ENCODE assay signal across 10 cellular contexts in the genomic region with DNA sequence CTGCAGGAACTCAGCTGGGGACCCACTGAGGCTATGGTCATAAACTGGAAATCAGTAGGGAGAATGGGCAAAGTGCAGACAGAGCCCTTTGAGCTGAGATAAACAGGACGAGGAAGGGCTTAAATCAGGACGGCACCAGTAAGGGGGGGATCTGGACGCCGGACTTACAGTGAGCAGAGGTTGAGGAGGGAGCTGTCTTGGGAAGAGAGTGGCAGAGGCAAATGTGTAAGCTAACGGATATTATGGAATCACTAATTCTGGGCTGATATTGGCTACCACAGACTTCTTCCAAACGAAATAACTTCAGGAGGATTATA.
DNase-seq lines count a peak whose midpoint lies in the region; ATAC-seq and TF ChIP-seq lines count a peak whose summit lies in the region.
"Had no signal": no experiment of that assay in that cellular context is flagged by ENCODE, and none has a peak within 500 bp of the region (broad histone marks: within the 10 kb centered on the region; RNA-seq: fewer than 3 reads in every experiment).

No MANE protein-coding gene starts in this region.

- H3K36me3 ChIP-seq in adipocyte (ENCODE audit: control insufficient read depth, insufficient read depth, low read length, severe bottlenecking) (no peaks in the 10 kb centered on the region), mucosa of rectum (ENCODE audit: control insufficient read depth in 2 of 2, insufficient read depth in 2 of 2, low read length in 2 of 2) (no peaks in the 10 kb centered on the region), tibial artery (no peaks in the 10 kb centered on the region)

- DNase-seq in adipocyte (ENCODE audit: low read depth): peak; percentile 27
- peak in 1 of 2 donors; percentile 42 for DNase-seq in foreskin fibroblast
- no peak for DNase-seq in tibial artery
- DNase-seq in stimulated activated CD4-positive, alpha-beta T cell treated with anti-CD3 and anti-CD28 coated beads, Interleukin-4, amount 100 ng/mL, for 4 hours: no peak
- no peak for DNase-seq in GOT3 (lab: John Stamatoyannopoulos, UW)
- DNase-seq: activated T-cell treated with anti-CD3 and anti-CD28 coated beads, Interleukin-2, amount 50 U/mL, for 48 hours had no signal

- H3K9me3 ChIP-seq in adipocyte (ENCODE audit: control insufficient read depth, low read length): peaks cover 4% of the 10 kb centered on the region
- no peaks in the 10 kb centered on the region for H3K9me3 ChIP-seq in mucosa of rectum (ENCODE audit: control insufficient read depth in 2 of 2, low read length in 2 of 2)
- no peaks in the 10 kb centered on the region for H3K9me3 ChIP-seq in tibial artery

- H3K4me3 ChIP-seq in adipocyte (ENCODE audit: low read length) (peak overlapping the region; percentile 90), foreskin fibroblast (ENCODE audit: low read depth in 1 of 2, low read length in 2 of 2) (peak overlapping the region; percentile 65 to 79), mucosa of rectum (ENCODE audit: low read length in 2 of 2) (peak overlapping the region; percentile 64 to 91), tibial artery (peak overlapping the region; percentile 65 to 67)
- H3K4me3 ChIP-seq: SK-N-MC had no signal

- H3K27ac ChIP-seq in mucosa of rectum (ENCODE audit: low read depth in 2 of 2, low read length in 2 of 2): peak overlapping the region; percentile 69 to 79
- H3K27ac ChIP-seq in tibial artery: peak overlapping the region; percentile 68 to 76
- H3K27ac ChIP-seq: SK-N-MC had no signal

- ATAC-seq in HG02938 (IDR thresholded peaks at IDR 0.05; ENCODE audit: unreplicated experiment) (no peak), HG03039 (IDR thresholded peaks at IDR 0.05; ENCODE audit: unreplicated experiment) (no peak)

- H3K4me1 ChIP-seq in adipocyte (ENCODE audit: control insufficient read depth, insufficient read depth, low read length) (peaks cover 18% of the 10 kb centered on the region), mucosa of rectum (ENCODE audit: control insufficient read depth in 2 of 2, insufficient read depth in 2 of 2, low read length in 2 of 2) (peaks cover 7 to 20% of the 10 kb centered on the region in 2 donors), tibial artery (peaks cover 0 to 26% (median 11%) of the 10 kb centered on the region in 4 donors)

- no peaks in the 10 kb centered on the region for H3K27me3 ChIP-seq in adipocyte (replicated peaks; ENCODE audit: control insufficient read depth, insufficient read depth, low read length)
- peaks cover 0 to 4% of the 10 kb centered on the region in 2 donors for H3K27me3 ChIP-seq in mucosa of rectum (ENCODE audit: control insufficient read depth in 2 of 2, insufficient read depth in 2 of 2, low read length in 2 of 2)
- no peaks in the 10 kb centered on the region for H3K27me3 ChIP-seq in tibial artery

- intact Hi-C loops in tibial artery (cut with DNase I; ENCODE audit: low total_unique reads): no loop called here

- H3K9ac ChIP-seq in adipocyte (ENCODE audit: low read length) (peak overlapping the region; percentile 89), mucosa of rectum (ENCODE audit: low read depth in 1 of 2, low read length in 2 of 2) (peak overlapping the region; percentile 73 to 78)

- TF ChIP-seq CTCF in foreskin fibroblast (IDR thresholded peaks at IDR 0.05; ENCODE audit: low read depth, low read length) (no peak), tibial artery (IDR thresholded peaks at IDR 0.05) (no peak)
